1 cellular context compared by ENCODE assay signal in genomic region chr16:642189-643049, GRCh38.
TF ChIP-seq lines count a peak whose summit lies in the region.

No MANE protein-coding gene starts in this region.

TF ChIP-seq in GM23338, 12 proteins besides CTCF, POLR2A, EP300 and RAD21 (continued from another document):
- TF ChIP-seq ZNF462 (CRISPR knock-in tag; IDR thresholded peaks at IDR 0.05), result no peak
- TF ChIP-seq EZH2 (IDR thresholded peaks at IDR 0.05; ENCODE audit: low read depth, unreplicated experiment), result no peak
- no peak for TF ChIP-seq CREB1 (CRISPR knock-in tag; IDR thresholded peaks at IDR 0.05; ENCODE audit: low read depth)
- TF ChIP-seq NANOG (IDR thresholded peaks at IDR 0.05; ENCODE audit: borderline replicate concordance), result no peak
- TF ChIP-seq EZH2phosphoT487 (IDR thresholded peaks at IDR 0.05; ENCODE audit: unreplicated experiment), result no peak
- no peak for TF ChIP-seq REST (IDR thresholded peaks at IDR 0.05; ENCODE audit: unreplicated experiment)
- TF ChIP-seq POLR2AphosphoS5 (IDR thresholded peaks at IDR 0.05; ENCODE audit: low read depth), result no peak
- no peak for TF ChIP-seq JUNB (IDR thresholded peaks at IDR 0.05; ENCODE audit: unreplicated experiment)
- TF ChIP-seq ZNF331 (CRISPR knock-in tag; IDR thresholded peaks at IDR 0.05; ENCODE audit: low read depth), result no peak
TF ChIP-seq in GM23338: peak in this region for 0.
